1 cellular context compared by ENCODE assay signal in genomic region chr4:38462659-38463058, GRCh38.
TF ChIP-seq lines count a peak whose summit lies in the region.

No MANE protein-coding gene starts in this region.

TF ChIP-seq in GM23338, 12 proteins besides CTCF, POLR2A, EP300 and RAD21 (continued from another document):
- no peak for TF ChIP-seq CREB1 (CRISPR knock-in tag; IDR thresholded peaks at IDR 0.05; ENCODE audit: low read depth)
- TF ChIP-seq ZNF462 (CRISPR knock-in tag; IDR thresholded peaks at IDR 0.05), result no peak
- TF ChIP-seq, protein P1, sequence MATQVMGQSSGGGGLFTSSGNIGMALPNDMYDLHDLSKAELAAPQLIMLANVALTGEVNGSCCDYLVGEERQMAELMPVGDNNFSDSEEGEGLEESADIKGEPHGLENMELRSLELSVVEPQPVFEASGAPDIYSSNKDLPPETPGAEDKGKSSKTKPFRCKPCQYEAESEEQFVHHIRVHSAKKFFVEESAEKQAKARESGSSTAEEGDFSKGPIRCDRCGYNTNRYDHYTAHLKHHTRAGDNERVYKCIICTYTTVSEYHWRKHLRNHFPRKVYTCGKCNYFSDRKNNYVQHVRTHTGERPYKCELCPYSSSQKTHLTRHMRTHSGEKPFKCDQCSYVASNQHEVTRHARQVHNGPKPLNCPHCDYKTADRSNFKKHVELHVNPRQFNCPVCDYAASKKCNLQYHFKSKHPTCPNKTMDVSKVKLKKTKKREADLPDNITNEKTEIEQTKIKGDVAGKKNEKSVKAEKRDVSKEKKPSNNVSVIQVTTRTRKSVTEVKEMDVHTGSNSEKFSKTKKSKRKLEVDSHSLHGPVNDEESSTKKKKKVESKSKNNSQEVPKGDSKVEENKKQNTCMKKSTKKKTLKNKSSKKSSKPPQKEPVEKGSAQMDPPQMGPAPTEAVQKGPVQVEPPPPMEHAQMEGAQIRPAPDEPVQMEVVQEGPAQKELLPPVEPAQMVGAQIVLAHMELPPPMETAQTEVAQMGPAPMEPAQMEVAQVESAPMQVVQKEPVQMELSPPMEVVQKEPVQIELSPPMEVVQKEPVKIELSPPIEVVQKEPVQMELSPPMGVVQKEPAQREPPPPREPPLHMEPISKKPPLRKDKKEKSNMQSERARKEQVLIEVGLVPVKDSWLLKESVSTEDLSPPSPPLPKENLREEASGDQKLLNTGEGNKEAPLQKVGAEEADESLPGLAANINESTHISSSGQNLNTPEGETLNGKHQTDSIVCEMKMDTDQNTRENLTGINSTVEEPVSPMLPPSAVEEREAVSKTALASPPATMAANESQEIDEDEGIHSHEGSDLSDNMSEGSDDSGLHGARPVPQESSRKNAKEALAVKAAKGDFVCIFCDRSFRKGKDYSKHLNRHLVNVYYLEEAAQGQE (IDR thresholded peaks at IDR 0.05; ENCODE audit: unreplicated experiment), result no peak
- no peak for TF ChIP-seq STAT1 (IDR thresholded peaks at IDR 0.05; ENCODE audit: unreplicated experiment)
- no peak for TF ChIP-seq ZNF331 (CRISPR knock-in tag; IDR thresholded peaks at IDR 0.05; ENCODE audit: low read depth)
- TF ChIP-seq, protein P2, sequence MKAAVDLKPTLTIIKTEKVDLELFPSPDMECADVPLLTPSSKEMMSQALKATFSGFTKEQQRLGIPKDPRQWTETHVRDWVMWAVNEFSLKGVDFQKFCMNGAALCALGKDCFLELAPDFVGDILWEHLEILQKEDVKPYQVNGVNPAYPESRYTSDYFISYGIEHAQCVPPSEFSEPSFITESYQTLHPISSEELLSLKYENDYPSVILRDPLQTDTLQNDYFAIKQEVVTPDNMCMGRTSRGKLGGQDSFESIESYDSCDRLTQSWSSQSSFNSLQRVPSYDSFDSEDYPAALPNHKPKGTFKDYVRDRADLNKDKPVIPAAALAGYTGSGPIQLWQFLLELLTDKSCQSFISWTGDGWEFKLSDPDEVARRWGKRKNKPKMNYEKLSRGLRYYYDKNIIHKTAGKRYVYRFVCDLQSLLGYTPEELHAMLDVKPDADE (IDR thresholded peaks at IDR 0.05), result no peak
- no peak for TF ChIP-seq EZH2phosphoT487 (IDR thresholded peaks at IDR 0.05; ENCODE audit: unreplicated experiment)
